17 cellular contexts compared by ENCODE assay signal in genomic region chr21:36694041-36694515, GRCh38. TPM values are rescaled to one million over a fixed set of nuclear protein-coding genes. Genes with fewer than 3 reads are reported as not detected.
DNase-seq lines count a peak whose midpoint lies in the region; ATAC-seq and TF ChIP-seq lines count a peak whose summit lies in the region.
"Had no signal": no experiment of that assay in that cellular context is flagged by ENCODE, and none has a peak within 500 bp of the region (broad histone marks: within the 10 kb centered on the region; RNA-seq: fewer than 3 reads in every experiment).

No MANE protein-coding gene starts in this region.

- H3K27me3 Mint-ChIP-seq in brain = peaks cover 97% of the 10 kb centered on the region
- H3K27me3 Mint-ChIP-seq in mesothelial cell of epicardium (ENCODE audit: low read depth) = peaks cover 97% of the 10 kb centered on the region

- no peaks in the 10 kb centered on the region for H3K36me3 Mint-ChIP-seq in brain
- no peaks in the 10 kb centered on the region for H3K36me3 Mint-ChIP-seq in mesothelial cell of epicardium

- no peak overlapping the region for H3K27ac Mint-ChIP-seq in brain
- peak overlapping the region; percentile 1 for H3K27ac Mint-ChIP-seq in mesothelial cell of epicardium

- no peak for TF ChIP-seq CTCF in GM20000 (IDR thresholded peaks at IDR 0.05; ENCODE audit: extremely low read depth, missing control alignments)
- no peak for TF ChIP-seq CTCF in brain (conservative IDR thresholded peaks at IDR 0.05)
- no peak for TF ChIP-seq CTCF in mesothelial cell of epicardium (IDR thresholded peaks at IDR 0.05; ENCODE audit: unreplicated experiment)

- H3K4me3 Mint-ChIP-seq in brain (peak overlapping the region in 3 of 5 experiments; percentile 7 to 51 (median 37)), mesothelial cell of epicardium (no peak overlapping the region)

- H3K9me3 Mint-ChIP-seq in brain (peaks cover 0 to 14% (median 4%) of the 10 kb centered on the region in 5 experiments), mesothelial cell of epicardium (no peaks in the 10 kb centered on the region)

- peaks cover 16% of the 10 kb centered on the region for H3K4me1 Mint-ChIP-seq in brain
- peaks cover 21% of the 10 kb centered on the region for H3K4me1 Mint-ChIP-seq in mesothelial cell of epicardium

- DNase-seq in EL = peak; percentile 45
- peak; percentile 18 for DNase-seq in GM20000 (ENCODE audit: low spot score)
- no peak for DNase-seq in mesothelial cell of epicardium (ENCODE audit: low spot score in 2 of 2, unreplicated experiment in 2 of 2)
- no peak for DNase-seq in NCI-H1092 treated with DMSO at 0.1 percent for 48 hours (lab: John Stamatoyannopoulos, UW)
- no peak for DNase-seq in dedifferentiated amniotic fluid mesenchymal stem cell (ENCODE audit: extremely low spot score)
- DNase-seq: BE2C; cortex of kidney; KBM-7; lower lobe of right lung; naive thymus-derived CD4-positive, alpha-beta T cell; NCI-H1092; NK-92 treated with Interleukin-12 subunit alpha and Interleukin-12 subunit beta, amount 100 ng/mL, for 24 hours; substantia nigra; T1000 had no signal

- ATAC-seq in HG02852 (IDR thresholded peaks at IDR 0.05; ENCODE audit: unreplicated experiment) = no peak
- ATAC-seq: lower lobe of right lung; naive thymus-derived CD4-positive, alpha-beta T cell; Right ventricle myocardium inferior had no signal

RNA-seq across cellular contexts. Expression of gene SIM2, which starts 4.8 kb away (rescaled TPM):
- polyA plus RNA-seq in brain (ENCODE audit: insufficient read depth, low read depth, low replicate concordance) = 0.34 TPM
- 0.09 TPM in 1 of 3 replicates, not detected in the others for total RNA-seq in mesothelial cell of epicardium
- total RNA-seq: lower lobe of right lung, Right ventricle myocardium inferior had no signal
- polyA plus RNA-seq: naive thymus-derived CD4-positive, alpha-beta T cell had no signal

Comparison
In these comparisons a context has a peak if more than half of its experiments do, and no peak if none do; other contexts are left out.
1. DNase-seq: peak in EL (single experiment) and GM20000 (single experiment); none in mesothelial cell of epicardium (0 of 2), NCI-H1092 treated with DMSO at 0.1 percent for 48 hours (single experiment) and dedifferentiated amniotic fluid mesenchymal stem cell (single experiment).